23 cellular contexts compared by ENCODE assay signal in the genomic region with DNA sequence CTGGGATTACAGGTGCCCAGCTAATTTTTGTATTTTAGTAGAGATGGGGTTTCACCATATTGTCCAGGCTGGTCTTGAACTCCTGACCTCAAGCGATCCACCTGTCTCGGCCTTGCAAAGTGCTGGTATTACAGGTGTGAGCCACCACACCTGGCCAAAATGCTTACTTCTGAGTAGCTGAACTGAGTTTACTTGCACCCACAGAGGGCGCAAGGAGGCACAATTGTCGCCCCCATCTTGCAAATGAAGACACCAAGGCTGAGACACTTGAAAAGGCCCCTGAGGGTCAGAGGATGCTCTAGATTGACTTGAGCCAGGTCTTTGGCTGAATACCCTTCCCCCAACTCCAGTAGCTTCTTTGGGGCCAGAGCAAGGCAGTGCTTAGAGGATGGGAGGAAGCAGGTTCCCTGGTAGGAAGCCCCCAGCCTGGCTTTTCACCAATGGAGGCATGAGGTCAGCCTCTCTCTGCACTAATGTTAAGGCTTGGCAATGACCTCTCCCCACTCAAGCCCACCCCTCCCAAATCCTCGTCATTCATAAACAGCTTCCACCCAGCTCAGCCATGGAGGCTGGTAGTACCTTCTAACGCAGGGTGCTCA. TPM values are rescaled to one million over a fixed set of nuclear protein-coding genes. Genes with fewer than 3 reads are reported as not detected.
"Had no signal": no experiment of that assay in that cellular context is flagged by ENCODE, and none has a peak within 500 bp of the region (broad histone marks: within the 10 kb centered on the region; RNA-seq: fewer than 3 reads in every experiment).

No MANE protein-coding gene starts in this region.

- H2AFZ ChIP-seq: PC-9 had no signal

- H3K27ac ChIP-seq: ascending aorta, body of pancreas, PC-9 had no signal

- H3K9me3 ChIP-seq: ascending aorta, body of pancreas had no signal

- H3K36me3 ChIP-seq: ascending aorta had no signal

- H3K4me3 ChIP-seq: ascending aorta, body of pancreas, PC-9 had no signal

- FAIRE-seq: bronchial epithelial cell had no signal

- H3K4me2 ChIP-seq: PC-9 had no signal

- DNase-seq: activated B cell treated with CpG ODN at 0.5 μM for 24 hours; activated CD4-positive, alpha-beta T cell treated with anti-CD3 and anti-CD28 coated beads for 1 hour; activated CD4-positive, alpha-beta T cell treated with anti-CD3 and anti-CD28 coated beads, Interleukin-2, amount 10 ng/mL, durations not matched to agents 24 days and 14 days; activated CD4-positive, alpha-beta T cell treated with anti-CD3 and anti-CD28 coated beads, Interleukin-2, amount 50 U/mL, for 48 hours; activated CD8-positive, alpha-beta memory T cell treated with anti-CD3 and anti-CD28 coated beads for 24 hours; activated naive CD4-positive, alpha-beta T cell treated with anti-CD3 and anti-CD28 coated beads, Interleukin-2, amount 50 U/mL, for 16 hours; activated T-cell treated with anti-CD3 and anti-CD28 coated beads for 4 hours; activated T-cell treated with anti-CD3 and anti-CD28 coated beads, Interleukin-2, amount 50 U/mL, for 48 hours; amniotic stem cell; Kasumi-1; NCI-H1105 treated with DMSO at 0.1 percent for 48 hours; NCI-H1436 treated with DMSO at 0.1 percent for 48 hours; NCI-H187; NCI-H2081; NCI-H524; PC-9; SIG-M5; T-helper 17 cell; T-helper 9 cell had no signal

- H3K27me3 ChIP-seq: ascending aorta, body of pancreas had no signal

RNA-seq across cellular contexts. Expression of a gene that starts 14.5 kb away (rescaled TPM):
- total RNA-seq: activated B cell treated with CpG ODN at 0.5 μM for 24 hours, bronchial epithelial cell, PC-9 had no signal

RNA-seq across cellular contexts. Expression of a gene that starts 34.1 kb away (rescaled TPM):
- total RNA-seq: activated B cell treated with CpG ODN at 0.5 μM for 24 hours; activated CD4-positive, alpha-beta T cell treated with anti-CD3 and anti-CD28 coated beads, Interleukin-2, amount 10 ng/mL, durations not matched to agents 24 days and 14 days; activated T-helper 17 cell treated with anti-CD3 and anti-CD28 coated beads, Interleukin-2, amount 50 U/mL, for 72 hours; ascending aorta; bronchial epithelial cell; PC-9; T-helper 17 cell had no signal
